In genomic region chr11:125591659-125592304, GRCh38 we compare ENCODE assay signal across 8 cellular contexts. TPM values are rescaled to one million over a fixed set of nuclear protein-coding genes. Genes with fewer than 3 reads are reported as not detected.
DNase-seq lines count a peak whose midpoint lies in the region; ATAC-seq, FAIRE-seq and TF ChIP-seq lines count a peak whose summit lies in the region.

No MANE protein-coding gene starts in this region.

- H2AFZ ChIP-seq in keratinocyte (ENCODE audit: control insufficient read depth, low read length), result peak overlapping the region; percentile 93

- TF ChIP-seq CTCF in CD4-positive, alpha-beta T cell (IDR thresholded peaks at IDR 0.05), result no peak
- TF ChIP-seq CTCF in brain microvascular endothelial cell (IDR thresholded peaks at IDR 0.05; ENCODE audit: low read depth, low read length, missing control alignments), result no peak
- no peak for TF ChIP-seq CTCF in keratinocyte (optimal IDR thresholded peaks at IDR 0.05 in 1 of 3, IDR thresholded peaks at IDR 0.05 in 1 of 3, conservative IDR thresholded peaks at IDR 0.05 in 1 of 3; ENCODE audit: extremely low read depth in 1 of 3, insufficient read depth in 2 of 3, low read length in 3 of 3)
- no peak for TF ChIP-seq CTCF in D721Med (IDR thresholded peaks at IDR 0.05; ENCODE audit: insufficient read depth, missing control alignments)

- peak in 7 of 10 experiments; percentile 17 to 41 (median 24) for DNase-seq in CD4-positive, alpha-beta T cell
- peak in 4 of 5 experiments; percentile 8 to 37 (median 15) for DNase-seq in T-helper 2 cell
- DNase-seq in brain microvascular endothelial cell, result peak; percentile 17
- no peak for DNase-seq in keratinocyte (ENCODE audit: low read depth, low spot score)
- DNase-seq in stimulated activated CD4-positive, alpha-beta T cell treated with anti-CD3 and anti-CD28 coated beads, Interleukin-1b, Interleukin-23, amount 100 ng/mL, for 48 hours, result peak; percentile 21
- no peak for DNase-seq in D721Med (ENCODE audit: insufficient read length, low spot score)

- H3K4me3 ChIP-seq in brain microvascular endothelial cell (ENCODE audit: low read depth, low read length) (peak overlapping the region; percentile 63), keratinocyte (ENCODE audit: control insufficient read depth in 2 of 3, extremely low read depth in 1 of 3, insufficient read depth in 2 of 3, low read depth in 1 of 3, low read length in 3 of 3) (peak overlapping the region; percentile 57 to 86 (median 81))

- peak overlapping the region; percentile 94 for H3K27ac ChIP-seq in CD4-positive, alpha-beta T cell (ENCODE audit: low read depth, low read length)
- H3K27ac ChIP-seq in brain microvascular endothelial cell (peak overlapping the region; percentile 97), keratinocyte (ENCODE audit: control insufficient read depth, insufficient read depth, low read length) (peak overlapping the region; percentile 100)

- intact Hi-C loops in CD4-positive, alpha-beta T cell (cut with DNase I, micrococcal nuclease), result loop anchor here (1.0 to 10.0 kb wide), 9 partner anchors 22 to 677 kb away; partner anchors contain the start of genes EI24 (in 2 of the 2), FAM118B (in 2 of the 2), HYLS1 (in 2 of the 2) and RPUSD4 (in 2 of the 2)

- peaks cover 13% of the 10 kb centered on the region for H3K4me1 ChIP-seq in keratinocyte (ENCODE audit: control insufficient read depth, extremely low read depth, insufficient read depth, low read length)

- no peaks in the 10 kb centered on the region for H3K9me3 Mint-ChIP-seq in CD4-positive, alpha-beta T cell

- in situ Hi-C loops in brain microvascular endothelial cell (cut with HindIII; ENCODE audit: low pct_ligation_motif_present, low sequenced_read_pairs), result no loop called here

- FAIRE-seq in keratinocyte (lab: Jason Lieb, UNC), result no peak
- no peak for FAIRE-seq in D721Med (lab: Jason Lieb, UNC)

- H3K4me2 ChIP-seq in keratinocyte (ENCODE audit: control insufficient read depth, extremely low read depth, insufficient read depth, low read depth, low read length), result peak overlapping the region; percentile 96

- H3K36me3 Mint-ChIP-seq in CD4-positive, alpha-beta T cell (ENCODE audit: low read depth), result peaks cover 29% of the 10 kb centered on the region

- peak overlapping the region; percentile 94 for H3K4me3 Mint-ChIP-seq in CD4-positive, alpha-beta T cell

- peak; percentile 19 for ATAC-seq in CD4-positive, alpha-beta T cell (ENCODE audit: poor library complexity)
- ATAC-seq in GM19328 (IDR thresholded peaks at IDR 0.05; ENCODE audit: unreplicated experiment) (peak; percentile 14), HG03378 (IDR thresholded peaks at IDR 0.05; ENCODE audit: unreplicated experiment) (peak; percentile 19)

- H3K9ac ChIP-seq in keratinocyte (ENCODE audit: control insufficient read depth, extremely low read depth, insufficient read depth, low read length), result peak overlapping the region; percentile 96

- no peaks in the 10 kb centered on the region for H3K9me1 ChIP-seq in keratinocyte (ENCODE audit: control insufficient read depth, extremely low read depth, insufficient read depth, low read length)

- dilution Hi-C loops in keratinocyte (cut with MboI; ENCODE audit: extremely low pct_ligation_motif_present, low sequenced_read_pairs), result no loop called here

- H3K4me1 Mint-ChIP-seq in CD4-positive, alpha-beta T cell (ENCODE audit: low read depth), result peaks cover 44% of the 10 kb centered on the region

- CTCF ChIA-PET in CD4-positive, alpha-beta T cell (lab: Charles Lee), result interaction anchor here (0.9 to 4.5 kb wide), 4 partner anchors 18 to 34 kb away, joined by 3 to 19 read pairs (median 4); partner anchors contain the start of genes CHEK1 and EI24

- H3K36me3 ChIP-seq in brain microvascular endothelial cell (replicated peaks) (peaks cover under 1% of the 10 kb centered on the region), keratinocyte (ENCODE audit: control insufficient read depth in 2 of 2, extremely low read depth in 1 of 2, insufficient read depth in 2 of 2, low read length in 2 of 2) (peaks cover 0 to 1% of the 10 kb centered on the region in 2 experiments)

- no peaks in the 10 kb centered on the region for H4K20me1 ChIP-seq in keratinocyte (ENCODE audit: control insufficient read depth, extremely low read depth, insufficient read depth, low read length)

- peak overlapping the region; percentile 96 for H3K27ac Mint-ChIP-seq in CD4-positive, alpha-beta T cell

- H3K27me3 ChIP-seq in CD4-positive, alpha-beta T cell (ENCODE audit: control insufficient read depth, insufficient read depth, low read length), result no peaks in the 10 kb centered on the region
- no peaks in the 10 kb centered on the region for H3K27me3 ChIP-seq in brain microvascular endothelial cell (replicated peaks)
- H3K27me3 ChIP-seq in keratinocyte (ENCODE audit: control insufficient read depth, extremely low read depth, insufficient read depth, low read length), result no peaks in the 10 kb centered on the region

- peaks cover 37% of the 10 kb centered on the region for H3K79me2 ChIP-seq in keratinocyte (ENCODE audit: control insufficient read depth, insufficient read depth, low read length)

- H3K9me3 ChIP-seq in CD4-positive, alpha-beta T cell (ENCODE audit: control insufficient read depth, low read length), result no peaks in the 10 kb centered on the region
- H3K9me3 ChIP-seq in keratinocyte (ENCODE audit: control insufficient read depth, low read depth, low read length), result no peaks in the 10 kb centered on the region

- no peaks in the 10 kb centered on the region for H3K27me3 Mint-ChIP-seq in CD4-positive, alpha-beta T cell

- POLR2A ChIA-PET in CD4-positive, alpha-beta T cell (lab: Charles Lee), result interaction anchor here (0.7 to 5.7 kb wide), 23 partner anchors 9 to 969 kb away, joined by 3 to 136 read pairs (median 6); partner anchors contain the start of genes CHEK1, EI24, FAM118B and FEZ1

RNA-seq across cellular contexts. Expression of gene STT3A, which starts 0.9 kb away (rescaled TPM):
- total RNA-seq in CD4-positive, alpha-beta T cell, result 10 to 100 TPM; 35.1 to 38.6 TPM
- polyA plus RNA-seq in keratinocyte, result 183 to 221 TPM (median 214 TPM) in 3 replicates
- 41.4 TPM for polyA plus RNA-seq in keratinocyte (2011; ENCODE audit: low read depth)
- 63.8 and 98.5 TPM in 2 replicates for polyA plus RNA-seq in keratinocyte (2011; cell fraction: cytosol; rRNA removed)
- 217 and 230 TPM in 2 replicates for polyA plus RNA-seq in keratinocyte (2011; cell fraction: nucleus; rRNA removed)
- polyA plus RNA-seq in keratinocyte (2012; ENCODE audit: low replicate concordance), result 50.5 and 153 TPM in 2 replicates
- 366 to 686 TPM (median 640 TPM) in 3 replicates for polyA minus RNA-seq in keratinocyte
- polyA minus RNA-seq in keratinocyte (2011; cell fraction: cytosol; rRNA and poly(A)+ RNA removed), result 113 TPM
- polyA minus RNA-seq in keratinocyte (2011; cell fraction: nucleus; rRNA and poly(A)+ RNA removed), result 394 and 505 TPM in 2 replicates

RNA-seq across cellular contexts. Expression of gene EI24, which starts 22.5 kb away (rescaled TPM):
- 10 to 100 TPM; 21.0 to 22.8 TPM for total RNA-seq in CD4-positive, alpha-beta T cell
- 215 to 307 TPM (median 263 TPM) in 3 replicates for polyA plus RNA-seq in keratinocyte
- 74.4 TPM for polyA plus RNA-seq in keratinocyte (2011; ENCODE audit: low read depth)
- polyA plus RNA-seq in keratinocyte (2011; cell fraction: cytosol; rRNA removed), result 212 and 329 TPM in 2 replicates
- 71.5 and 88.2 TPM in 2 replicates for polyA plus RNA-seq in keratinocyte (2011; cell fraction: nucleus; rRNA removed)
- polyA plus RNA-seq in keratinocyte (2012; ENCODE audit: low replicate concordance), result 104 and 170 TPM in 2 replicates
- 119 to 245 TPM (median 243 TPM) in 3 replicates for polyA minus RNA-seq in keratinocyte
- 125 TPM for polyA minus RNA-seq in keratinocyte (2011; cell fraction: cytosol; rRNA and poly(A)+ RNA removed)
- 37.5 and 49.4 TPM in 2 replicates for polyA minus RNA-seq in keratinocyte (2011; cell fraction: nucleus; rRNA and poly(A)+ RNA removed)

RNA-seq across cellular contexts. Expression of gene CHEK1, which starts 33.2 kb away (rescaled TPM):
- total RNA-seq in CD4-positive, alpha-beta T cell, result 1 to 10 TPM; 6.8 to 7.8 TPM
- 13.4 to 38.2 TPM (median 25.8 TPM) in 3 replicates for polyA plus RNA-seq in keratinocyte
- 2.6 TPM for polyA plus RNA-seq in keratinocyte (2011; ENCODE audit: low read depth)
- 13.2 and 19.0 TPM in 2 replicates for polyA plus RNA-seq in keratinocyte (2011; cell fraction: cytosol; rRNA removed)
- polyA plus RNA-seq in keratinocyte (2011; cell fraction: nucleus; rRNA removed), result 12.3 and 14.5 TPM in 2 replicates
- polyA plus RNA-seq in keratinocyte (2012; ENCODE audit: low replicate concordance), result 1.7 and 26.0 TPM in 2 replicates
- 7.1 to 21.9 TPM (median 7.5 TPM) in 3 replicates for polyA minus RNA-seq in keratinocyte
- 10.6 TPM for polyA minus RNA-seq in keratinocyte (2011; cell fraction: cytosol; rRNA and poly(A)+ RNA removed)
- 8.1 and 18.7 TPM in 2 replicates for polyA minus RNA-seq in keratinocyte (2011; cell fraction: nucleus; rRNA and poly(A)+ RNA removed)

Comparison
In these comparisons a context has a peak if more than half of its experiments do, and no peak if none do; other contexts are left out.
1. DNase-seq: peak in CD4-positive, alpha-beta T cell (7 of 10), T-helper 2 cell (4 of 5), brain microvascular endothelial cell (single experiment) and stimulated activated CD4-positive, alpha-beta T cell treated with anti-CD3 and anti-CD28 coated beads, Interleukin-1b, Interleukin-23, amount 100 ng/mL, for 48 hours (single experiment); none in keratinocyte (single experiment) and D721Med (single experiment).
2. Peak in every context shown above with its lines, with median percentiles within 50 percentile points of each other: ATAC-seq and H3K27ac ChIP-seq.